Comparison of ENCODE assay signal across 16 cellular contexts in the genomic region with DNA sequence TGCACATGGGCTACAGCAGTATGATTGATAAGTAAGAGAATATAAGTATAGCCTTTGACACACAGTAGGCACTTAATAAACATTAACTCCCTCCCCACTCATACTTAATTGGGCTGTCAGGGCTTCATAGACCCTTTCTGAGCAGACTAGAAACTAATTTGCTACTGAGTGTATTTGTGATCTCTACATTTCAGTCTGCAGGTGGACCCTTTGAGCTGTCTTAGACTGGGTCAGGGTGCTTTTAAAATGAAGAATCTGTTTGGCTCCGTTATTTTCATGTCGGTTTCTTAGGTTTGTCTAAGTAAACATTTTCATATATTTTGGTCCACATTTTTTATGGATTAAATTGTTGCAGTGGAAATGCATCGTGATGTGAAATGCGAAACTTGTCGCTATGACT. TPM values are rescaled to one million over a fixed set of nuclear protein-coding genes. Genes with fewer than 3 reads are reported as not detected.
A peak's percentile ranks its signal among the peaks of the same experiment; 100 is the strongest.
DNase-seq lines count a peak whose midpoint lies in the region; ATAC-seq, FAIRE-seq and TF ChIP-seq lines count a peak whose summit lies in the region.
"Had no signal": no experiment of that assay in that cellular context is flagged by ENCODE, and none has a peak within 500 bp of the region (broad histone marks: within the 10 kb centered on the region; RNA-seq: fewer than 3 reads in every experiment).

No MANE protein-coding gene starts in this region.

- no peaks in the 10 kb centered on the region for H3K9me3 ChIP-seq in pancreas

- no peak for ATAC-seq in foreskin keratinocyte
- ATAC-seq in pancreas: no peak
- ATAC-seq in GM19397 (IDR thresholded peaks at IDR 0.05; ENCODE audit: unreplicated experiment): no peak
- ATAC-seq: left lobe of liver had no signal

- H3K4me3 ChIP-seq in pancreas: no peak overlapping the region
- H3K4me3 ChIP-seq: Peyer's patch, suprapubic skin had no signal

- no peaks in the 10 kb centered on the region for H3K27me3 ChIP-seq in foreskin keratinocyte
- H3K27me3 ChIP-seq in pancreas: peaks cover 0 to 7% (median 0%) of the 10 kb centered on the region in 4 donors
- H3K27me3 ChIP-seq: brain microvascular endothelial cell, Peyer's patch had no signal

- WGBS in pancreas, 2 donors: 46 to 51% methylated on average over 5 of the region's 5 CpGs

- intact Hi-C loops in pancreas (cut with DNase I): no loop called here

- FAIRE-seq in pancreas (lab: Jason Lieb, UNC): no peak
- FAIRE-seq: endometrium, small intestine had no signal

- DNase-seq in AG09319 (ENCODE audit: extremely low read depth, low read depth) (no peak), DMS79 (lab: John Stamatoyannopoulos, UW) (peak; percentile 3), NCI-H69 (lab: John Stamatoyannopoulos, UW) (peak; percentile 27), foreskin keratinocyte (no peak), pancreas (no peak), NCI-H1048 (lab: John Stamatoyannopoulos, UW) (no peak), SW480 (ENCODE audit: low spot score) (no peak)
- DNase-seq: CD4-positive, alpha-beta T cell; Peyer's patch; small intestine; T-helper 9 cell had no signal

- H3K36me3 ChIP-seq in pancreas: no peaks in the 10 kb centered on the region
- H3K36me3 ChIP-seq: brain microvascular endothelial cell, Peyer's patch, suprapubic skin had no signal

- H3K27ac ChIP-seq in foreskin keratinocyte (no peak overlapping the region), pancreas (no peak overlapping the region)
- H3K27ac ChIP-seq: brain microvascular endothelial cell, Peyer's patch, suprapubic skin had no signal

- peak; percentile 30 for TF ChIP-seq CTCF in AG09319 (IDR thresholded peaks at IDR 0.05; ENCODE audit: low read depth, low read length)
- TF ChIP-seq CTCF in foreskin keratinocyte (conservative IDR thresholded peaks at IDR 0.05): peak; percentile 44
- no peak for TF ChIP-seq CTCF in pancreas (IDR thresholded peaks at IDR 0.05)

- H3K4me1 ChIP-seq in foreskin keratinocyte (peaks cover 3% of the 10 kb centered on the region), pancreas (no peaks in the 10 kb centered on the region)
- H3K4me1 ChIP-seq: Peyer's patch, suprapubic skin had no signal

RNA-seq across cellular contexts. Expression of a gene that starts 50.3 kb away (rescaled TPM):
- total RNA-seq in foreskin keratinocyte: 33.0 and 40.4 TPM in 2 replicates
- polyA plus RNA-seq in foreskin keratinocyte: 68.5 and 72.5 TPM in 2 replicates
- total RNA-seq in pancreas: 10 to 100 TPM; 16.0 to 31.8 (median 25.9) TPM
- 10 to 100 TPM; 48.3 to 63.6 TPM for polyA plus RNA-seq in pancreas

RNA-seq across cellular contexts. Expression of a gene that starts 60.0 kb away (rescaled TPM):
- total RNA-seq in foreskin keratinocyte: 19.2 and 20.2 TPM in 2 replicates
- 11.2 and 11.6 TPM in 2 replicates for polyA plus RNA-seq in foreskin keratinocyte
- 10 to 100 TPM in 5 of 6 donors, 1 to 10 TPM in 1; 9.5 to 19.2 (median 14.5) TPM for total RNA-seq in pancreas
- 10 to 100 TPM; 12.2 to 12.5 TPM for polyA plus RNA-seq in pancreas

Comparison
In these comparisons a context has a peak if more than half of its experiments do, and no peak if none do; other contexts are left out.
1. DNase-seq: peak in DMS79 (single experiment) and NCI-H69 (single experiment); none in AG09319 (single experiment), foreskin keratinocyte (0 of 2), pancreas (0 of 6), NCI-H1048 (single experiment) and SW480 (single experiment).
2. CTCF ChIP-seq: peak in AG09319 (single experiment) and foreskin keratinocyte (single experiment); none in pancreas (0 of 4).